ENCODE assay signal across 8 cellular contexts in the genomic region with DNA sequence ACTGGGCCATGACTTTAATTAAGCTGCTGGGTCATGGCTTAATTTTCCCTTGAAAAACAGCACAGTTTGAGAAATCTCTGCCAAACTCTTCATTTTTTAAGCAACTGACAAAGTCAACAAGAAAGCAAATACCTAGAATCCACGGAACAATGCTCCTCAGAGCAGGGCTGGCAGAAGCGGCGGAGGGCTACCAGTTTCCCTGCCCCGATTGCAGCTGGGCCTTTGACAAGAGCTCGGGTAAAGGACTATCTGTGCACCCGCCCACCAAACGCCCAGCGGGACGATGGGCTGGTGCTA. TPM values are rescaled to one million over a fixed set of nuclear protein-coding genes. Genes with fewer than 3 reads are reported as not detected.
DNase-seq lines count a peak whose midpoint lies in the region; ATAC-seq, FAIRE-seq and TF ChIP-seq lines count a peak whose summit lies in the region.

No MANE protein-coding gene starts in this region.

- H3K4me1 ChIP-seq in A673 (ENCODE audit: insufficient read depth, low read length, poor library complexity, severe bottlenecking) (no peaks in the 10 kb centered on the region), thoracic aorta (ENCODE audit: control insufficient read depth in 1 of 2, low read depth in 2 of 2) (peaks cover 30 to 50% of the 10 kb centered on the region in 2 donors)

- TF ChIP-seq POLR2A in GM12891 (IDR thresholded peaks at IDR 0.05; ENCODE audit: low read depth, low read length) = no peak

- in situ Hi-C loops in astrocyte of the cerebellum (cut with HindIII; ENCODE audit: low sequenced_read_pairs) = no loop called here
- in situ Hi-C loops in G401 (cut with HindIII; ENCODE audit: low sequenced_read_pairs) = no loop called here

- H3K27me3 ChIP-seq in A673 (replicated peaks; ENCODE audit: insufficient read depth, low read depth, low read length, poor library complexity) = no peaks in the 10 kb centered on the region
- no peaks in the 10 kb centered on the region for H3K27me3 ChIP-seq in kidney epithelial cell (ENCODE audit: control insufficient read depth, insufficient read depth, low read length)
- H3K27me3 ChIP-seq in thoracic aorta (replicated peaks; ENCODE audit: insufficient read depth) = no peaks in the 10 kb centered on the region

- no TSS peak for BruUV-seq in A673 (replicated peaks; lab: Mats Ljungman, UMichigan)

- ATAC-seq in HG02571 (IDR thresholded peaks at IDR 0.05; ENCODE audit: unreplicated experiment) (peak; percentile 42), thoracic aorta (ENCODE audit: insufficient number of reproducible peaks, low FRiP score, low read depth) (no peak)

- H3K4me3 ChIP-seq in A673 (ENCODE audit: low read depth, low read length, poor library complexity, severe bottlenecking) (peak overlapping the region; percentile 79), astrocyte of the cerebellum (ENCODE audit: low read depth, low read length) (peak overlapping the region; percentile 91), kidney epithelial cell (ENCODE audit: low read depth, low read length) (peak overlapping the region; percentile 85), thoracic aorta (peak overlapping the region; percentile 92)

- no peak for FAIRE-seq in GM12891 (lab: Jason Lieb, UNC)

- H3K36me3 ChIP-seq in A673 (ENCODE audit: insufficient read depth, low read length, poor library complexity, severe bottlenecking) = no peaks in the 10 kb centered on the region
- H3K36me3 ChIP-seq in kidney epithelial cell (ENCODE audit: control insufficient read depth, insufficient read depth, low read length) = no peaks in the 10 kb centered on the region
- no peaks in the 10 kb centered on the region for H3K36me3 ChIP-seq in thoracic aorta

- POLR2A ChIA-PET in A673 (lab: Charles Lee; ENCODE audit: low non-redundant PET) = no interaction called here

- intact Hi-C loops in A673 (cut with micrococcal nuclease; ENCODE audit: unreplicated experiment) = no loop called here

- DNase-seq in A673 (ENCODE audit: low spot score) = peak; percentile 84
- no peak for DNase-seq in astrocyte of the cerebellum (ENCODE audit: low read depth)
- DNase-seq in kidney epithelial cell (ENCODE audit: low read depth) = no peak
- DNase-seq in thoracic aorta (ENCODE audit: low spot score) = peak; percentile 3
- DNase-seq in G401 (ENCODE audit: low spot score) = no peak
- DNase-seq in GM12891 (ENCODE audit: insufficient read length, low spot score) = no peak
- DNase-seq in activated CD4-positive, alpha-beta T cell treated with anti-CD3 and anti-CD28 coated beads for 1 hour = no peak

- H3K9me3 ChIP-seq in A673 (ENCODE audit: low read depth, low read length, poor library complexity, severe bottlenecking) = no peaks in the 10 kb centered on the region
- no peaks in the 10 kb centered on the region for H3K9me3 ChIP-seq in thoracic aorta

- no peak for TF ChIP-seq CTCF in A673 (conservative IDR thresholded peaks at IDR 0.05; ENCODE audit: low read depth, low read length)
- no peak for TF ChIP-seq CTCF in astrocyte of the cerebellum (IDR thresholded peaks at IDR 0.05; ENCODE audit: low read depth, low read length, missing control alignments)
- TF ChIP-seq CTCF in kidney epithelial cell (IDR thresholded peaks at IDR 0.05; ENCODE audit: insufficient read depth, low read length, poor library complexity, severe bottlenecking) = no peak
- TF ChIP-seq CTCF in thoracic aorta (IDR thresholded peaks at IDR 0.05) = no peak

- peak overlapping the region; percentile 72 for H3K27ac ChIP-seq in A673 (ENCODE audit: low read depth, low read length, poor library complexity, severe bottlenecking)
- peak overlapping the region; percentile 94 to 96 for H3K27ac ChIP-seq in thoracic aorta

- CTCF ChIA-PET in A673 (lab: Charles Lee) = no interaction called here

TF ChIP-seq in GM12891, 5 proteins besides CTCF, POLR2A, EP300 and RAD21:
- TF ChIP-seq SPI1 (IDR thresholded peaks at IDR 0.05; ENCODE audit: low read depth, low read length) (no peak), POU2F2 (IDR thresholded peaks at IDR 0.05; ENCODE audit: low read depth, low read length) (no peak), TAF1 (IDR thresholded peaks at IDR 0.05; ENCODE audit: low read depth, low read length) (no peak), POLR2AphosphoS5 (IDR thresholded peaks at IDR 0.05; ENCODE audit: low read depth, low read length) (no peak), PAX5 (IDR thresholded peaks at IDR 0.05; ENCODE audit: insufficient read depth, low read length, severe bottlenecking) (no peak)
TF ChIP-seq in GM12891: peak in this region for 0.

RNA-seq across cellular contexts. Expression of gene GOLIM4, which starts 1.2 kb away (rescaled TPM):
- total RNA-seq in A673 (2021) (12.2 and 12.3 TPM in 2 replicates), kidney epithelial cell (27.2 and 27.9 TPM in 2 replicates), thoracic aorta (10 to 100 TPM; 43.1 to 49.5 TPM)
- 5.8 and 15.7 TPM in 2 replicates for total RNA-seq in G401 (2014; rRNA removed; shearing (Covaris generic))
- polyA plus RNA-seq in GM12891 (2012; ENCODE audit: low read depth, missing spikeins) = 8.6 TPM

Comparison
In these comparisons a context has a peak if more than half of its experiments do, and no peak if none do; other contexts are left out.
1. DNase-seq: peak in A673 (single experiment) and thoracic aorta (single experiment); none in astrocyte of the cerebellum (single experiment), kidney epithelial cell (single experiment), G401 (single experiment), GM12891 (single experiment) and activated CD4-positive, alpha-beta T cell treated with anti-CD3 and anti-CD28 coated beads for 1 hour (single experiment).
2. Peak in every context shown above with its lines, with median percentiles within 50 percentile points of each other: H3K4me3 ChIP-seq.